22 cellular contexts compared by ENCODE assay signal in genomic region chr7:68967598-68967997, GRCh38.
A peak's percentile ranks its signal among the peaks of the same experiment; 100 is the strongest.
DNase-seq lines count a peak whose midpoint lies in the region; ATAC-seq, FAIRE-seq and TF ChIP-seq lines count a peak whose summit lies in the region.
"Had no signal": no experiment of that assay in that cellular context is flagged by ENCODE, and none has a peak within 500 bp of the region (broad histone marks: within the 10 kb centered on the region; RNA-seq: fewer than 3 reads in every experiment).

No MANE protein-coding gene starts in this region.

- no peak for TF ChIP-seq CTCF in HepG2 (CRISPR knock-in tag; IDR thresholded peaks at IDR 0.05)
- TF ChIP-seq CTCF in right lobe of liver (IDR thresholded peaks at IDR 0.05), result no peak
- no peak for TF ChIP-seq CTCF in H1 (IDR thresholded peaks at IDR 0.05; ENCODE audit: control extremely low read depth in 1 of 3, insufficient read depth in 1 of 3, low read depth in 1 of 3, low read length in 3 of 3)
- no peak for TF ChIP-seq CTCF in upper lobe of left lung (IDR thresholded peaks at IDR 0.05)

- DNase-seq in HepG2 (ENCODE audit: low spot score) (no peak), right lobe of liver (no peak), HTR-8/SVneo (ENCODE audit: insufficient read length, low spot score) (no peak), H1 (ENCODE audit: low read depth in 1 of 2, low spot score in 2 of 2) (no peak), upper lobe of left lung (no peak), DMS153 (lab: John Stamatoyannopoulos, UW) (no peak)
- DNase-seq: AML-193; Caco-2; Calu3; CD4-positive, alpha-beta T cell; CD8-positive, alpha-beta T cell; DMS 273 treated with DMSO at 0.1 percent for 48 hours; DMS79 treated with DMSO at 0.1 percent for 48 hours; GF-D8 had no signal

- no peak overlapping the region for H4K8ac ChIP-seq in H1 (ENCODE audit: extremely low read depth, insufficient read depth, low read length)

- H3K79me2 ChIP-seq in HepG2 (ENCODE audit: insufficient read depth, low read length) (no peaks in the 10 kb centered on the region), H1 (ENCODE audit: control insufficient read depth in 1 of 2, insufficient read depth in 2 of 2, low read length in 2 of 2) (no peaks in the 10 kb centered on the region)

- H3K36me3 ChIP-seq in HepG2 (replicated peaks in 1 of 2; ENCODE audit: control insufficient read depth in 1 of 2, insufficient read depth in 2 of 2, low read length in 2 of 2), result no peaks in the 10 kb centered on the region
- no peaks in the 10 kb centered on the region for H3K36me3 ChIP-seq in right lobe of liver
- no peaks in the 10 kb centered on the region for H3K36me3 ChIP-seq in H1 (ENCODE audit: control insufficient read depth in 2 of 4, insufficient read depth in 4 of 4, low read length in 3 of 4)
- no peaks in the 10 kb centered on the region for H3K36me3 ChIP-seq in upper lobe of left lung
- H3K36me3 ChIP-seq: BLaER1 treated with 17β-estradiol and CSF1 and Interleukin-3, amounts not matched to agents 10 nM and 100 nM had no signal

- no peak for TF ChIP-seq RAD21 in HepG2 (CRISPR knock-in tag; IDR thresholded peaks at IDR 0.05)
- no peak for TF ChIP-seq RAD21 in H1 (IDR thresholded peaks at IDR 0.05 in 1 of 2, conservative IDR thresholded peaks at IDR 0.05 in 1 of 2; ENCODE audit: low read depth in 2 of 2, low read length in 2 of 2)

- no peak overlapping the region for H4K5ac ChIP-seq in H1 (ENCODE audit: insufficient read length, low read depth, low read length)

- H3K27me3 ChIP-seq in HepG2 (ENCODE audit: control insufficient read depth in 1 of 2, insufficient read depth in 2 of 2, low read length in 2 of 2) (no peaks in the 10 kb centered on the region), right lobe of liver (no peaks in the 10 kb centered on the region), H1 (replicated peaks in 1 of 4; ENCODE audit: control insufficient read depth in 3 of 4, extremely low read depth in 1 of 4, insufficient read depth in 3 of 4, low read length in 3 of 4) (no peaks in the 10 kb centered on the region), upper lobe of left lung (no peaks in the 10 kb centered on the region)
- H3K27me3 ChIP-seq: BLaER1 treated with 17β-estradiol and CSF1 and Interleukin-3, amounts not matched to agents 10 nM and 100 nM had no signal

- ATAC-seq in HepG2, result no peak
- no peak for ATAC-seq in right lobe of liver
- ATAC-seq in GM21825 (IDR thresholded peaks at IDR 0.05; ENCODE audit: unreplicated experiment), result no peak
- ATAC-seq in upper lobe of left lung (ENCODE audit: low FRiP score in 2 of 2), result no peak
- ATAC-seq: A549; CD8-positive, alpha-beta T cell had no signal

- H2BK20ac ChIP-seq in H1 (ENCODE audit: low read length), result no peak overlapping the region

- no peak overlapping the region for H3K14ac ChIP-seq in H1 (ENCODE audit: insufficient read length)

- H2AK5ac ChIP-seq in H1 (ENCODE audit: low read depth, low read length), result no peak overlapping the region

- no peak overlapping the region for H3K18ac ChIP-seq in H1 (ENCODE audit: extremely low read depth, low read length)

- no peaks in the 10 kb centered on the region for H3K79me1 ChIP-seq in H1 (ENCODE audit: low read depth, low read length)

- H3K9ac ChIP-seq in HepG2 (ENCODE audit: insufficient read depth, low read depth, low read length), result no peak overlapping the region
- H3K9ac ChIP-seq in H1 (replicated peaks in 1 of 4; ENCODE audit: extremely low read depth in 1 of 4, low read depth in 3 of 4, low read length in 3 of 4), result no peak overlapping the region
- H3K9ac ChIP-seq: BLaER1 treated with 17β-estradiol and CSF1 and Interleukin-3, amounts not matched to agents 10 nM and 100 nM had no signal

- H3K4me2 ChIP-seq in HepG2 (ENCODE audit: low read depth, low read length) (no peak overlapping the region), H1 (ENCODE audit: insufficient read depth in 1 of 2, low read depth in 2 of 2, low read length in 2 of 2) (no peak overlapping the region)
- H3K4me2 ChIP-seq: A549; BLaER1 treated with 17β-estradiol and CSF1 and Interleukin-3, amounts not matched to agents 10 nM and 100 nM had no signal

- H3K4ac ChIP-seq in H1 (replicated peaks; ENCODE audit: insufficient read length, low read depth, low read length), result no peak overlapping the region

- H4K20me1 ChIP-seq in HepG2 (ENCODE audit: insufficient read depth, low read length) (no peaks in the 10 kb centered on the region), H1 (replicated peaks in 1 of 2; ENCODE audit: control insufficient read depth in 1 of 2, insufficient read depth in 2 of 2, low read length in 2 of 2) (no peaks in the 10 kb centered on the region)
- H4K20me1 ChIP-seq: BLaER1 treated with 17β-estradiol and CSF1 and Interleukin-3, amounts not matched to agents 10 nM and 100 nM had no signal

- no peak overlapping the region for H2BK12ac ChIP-seq in H1 (ENCODE audit: low read depth, low read length)

- H3K4me1 ChIP-seq in HepG2 (ENCODE audit: insufficient read depth, low read length) (no peaks in the 10 kb centered on the region), right lobe of liver (no peaks in the 10 kb centered on the region), H1 (replicated peaks in 1 of 4; ENCODE audit: control insufficient read depth in 3 of 4, insufficient read depth in 4 of 4, low read length in 3 of 4) (peaks cover 2 to 7% (median 6%) of the 10 kb centered on the region in 4 experiments; a peak in 6 of 7 replicates), upper lobe of left lung (no peaks in the 10 kb centered on the region)
- H3K4me1 ChIP-seq: Caco-2 had no signal

- intact Hi-C loops in HepG2 (cut with micrococcal nuclease; ENCODE audit: unreplicated experiment) (no loop called here), right lobe of liver (cut with DNase I) (no loop called here)

- H2AFZ ChIP-seq in HepG2 (ENCODE audit: low read length) (no peak overlapping the region), H1 (ENCODE audit: low read length) (no peak overlapping the region)

- H3K56ac ChIP-seq in H1 (replicated peaks; ENCODE audit: insufficient read length, low read depth, low read length), result peak overlapping the region; percentile 74

- no peak overlapping the region for H3K27ac ChIP-seq in HepG2 (ENCODE audit: extremely low read length, insufficient read depth, low read length)
- H3K27ac ChIP-seq in right lobe of liver, result no peak overlapping the region
- no peak overlapping the region for H3K27ac ChIP-seq in H1 (ENCODE audit: low read depth, low read length)
- H3K27ac ChIP-seq in upper lobe of left lung, result no peak overlapping the region
- H3K27ac ChIP-seq: 22Rv1; A549; BLaER1 treated with 17β-estradiol and CSF1 and Interleukin-3, amounts not matched to agents 10 nM and 100 nM; C4-2B had no signal

- H3K23me2 ChIP-seq in H1 (ENCODE audit: low read depth, low read length), result peaks cover 2% of the 10 kb centered on the region; the same call in 1 of the 2 replicates

- CTCF ChIA-PET in HepG2 (lab: Yijun Ruan, JAX; ENCODE audit: low intra/inter-chr PET ratio, low total read pairs) (no interaction called here), H1 (lab: Charles Lee; ENCODE audit: partially characterized antibody) (no interaction called here)

- no peak overlapping the region for H3K23ac ChIP-seq in H1 (ENCODE audit: insufficient read length)

- H2BK5ac ChIP-seq in H1 (ENCODE audit: low read depth, low read length), result no peak overlapping the region

- POLR2A ChIA-PET in HepG2 (lab: Yijun Ruan, JAX), result no interaction called here
- POLR2A ChIA-PET in H1 (lab: Charles Lee; ENCODE audit: partially characterized antibody), result no interaction called here

- no peak overlapping the region for H2BK120ac ChIP-seq in H1 (replicated peaks; ENCODE audit: low read depth, low read length)

- FAIRE-seq in HepG2 (lab: Jason Lieb, UNC) (no peak), HTR-8/SVneo (lab: Jason Lieb, UNC) (peak; percentile 89), H1 (lab: Jason Lieb, UNC) (no peak)
- FAIRE-seq: G401.6, GM12891, GM19239 had no signal

- TF ChIP-seq EP300 in HepG2 (IDR thresholded peaks at IDR 0.05; ENCODE audit: low read depth in 2 of 2, low read length in 2 of 2), result no peak
- TF ChIP-seq EP300 in HepG2 (CRISPR knock-in tag; IDR thresholded peaks at IDR 0.05; ENCODE audit: borderline replicate concordance), result no peak
- TF ChIP-seq EP300 in H1 (IDR thresholded peaks at IDR 0.05; ENCODE audit: borderline replicate concordance in 1 of 2, low read depth in 2 of 2, low read length in 2 of 2), result no peak
- no peak for TF ChIP-seq EP300 in upper lobe of left lung (IDR thresholded peaks at IDR 0.05)

- no peak overlapping the region for H2BK15ac ChIP-seq in H1 (ENCODE audit: low read length)

- BruUV-seq in HepG2 (replicated peaks; lab: Mats Ljungman, UMichigan), result no TSS peak

- H4K91ac ChIP-seq in H1 (replicated peaks; ENCODE audit: insufficient read length, low read length), result no peak overlapping the region

- in situ Hi-C loops in HepG2 (cut with HindIII; ENCODE audit: extremely low pct_ligation_motif_present, low pct_unique_long_range_greater_than_20kb), result no loop called here

- H3K9me3 ChIP-seq in HepG2 (ENCODE audit: low read length) (peaks cover 70% of the 10 kb centered on the region), right lobe of liver (no peaks in the 10 kb centered on the region), H1 (ENCODE audit: insufficient read depth in 2 of 2, low read depth in 1 of 2, low read length in 1 of 2) (no peaks in the 10 kb centered on the region), upper lobe of left lung (peaks cover 0 to 1% (median 0%) of the 10 kb centered on the region in 4 donors)

- TF ChIP-seq POLR2A in HepG2 (IDR thresholded peaks at IDR 0.05; ENCODE audit: insufficient read depth in 1 of 2, low read depth in 2 of 2, low read length in 2 of 2), result no peak
- TF ChIP-seq POLR2A in right lobe of liver (IDR thresholded peaks at IDR 0.05), result no peak
- no peak for TF ChIP-seq POLR2A in H1 (IDR thresholded peaks at IDR 0.05; ENCODE audit: control extremely low read depth in 1 of 2, low read depth in 2 of 2, low read length in 2 of 2)
- TF ChIP-seq POLR2A in upper lobe of left lung (IDR thresholded peaks at IDR 0.05), result no peak

- H3K4me3 ChIP-seq in HepG2 (replicated peaks in 1 of 3; ENCODE audit: insufficient read depth in 1 of 3, low read depth in 2 of 3, low read length in 3 of 3) (no peak overlapping the region), right lobe of liver (no peak overlapping the region), H1 (ENCODE audit: extremely low read depth in 1 of 4, insufficient read depth in 2 of 4, low read depth in 3 of 4, low read length in 4 of 4) (no peak overlapping the region), upper lobe of left lung (no peak overlapping the region)
- H3K4me3 ChIP-seq: A549; BLaER1 treated with 17β-estradiol and CSF1 and Interleukin-3, amounts not matched to agents 10 nM and 100 nM had no signal

TF ChIP-seq in HepG2, 621 proteins besides CTCF, POLR2A, EP300 and RAD21:
- TF ChIP-seq CREB1 (IDR thresholded peaks at IDR 0.05) (peak; percentile 92), CREB1 (CRISPR knock-in tag; IDR thresholded peaks at IDR 0.05) (no peak), NR2C2 (CRISPR knock-in tag; IDR thresholded peaks at IDR 0.05; ENCODE audit: borderline replicate concordance) (no peak)
TF ChIP-seq in HepG2: peak in this region for 1.

TF ChIP-seq in H1, 55 proteins besides CTCF, POLR2A, EP300 and RAD21 (continues in another document):
- no peak for TF ChIP-seq RBBP5 (IDR thresholded peaks at IDR 0.05; ENCODE audit: borderline replicate concordance, low read depth, low read length)
- TF ChIP-seq SP4 (IDR thresholded peaks at IDR 0.05; ENCODE audit: low read length), result no peak
- no peak for TF ChIP-seq JUN (IDR thresholded peaks at IDR 0.05; ENCODE audit: low read depth, low read length)
- no peak for TF ChIP-seq FOSL1 (IDR thresholded peaks at IDR 0.05; ENCODE audit: insufficient read depth, low read depth, low read length)
